Comparison of ENCODE assay signal across 8 cellular contexts in the genomic region with DNA sequence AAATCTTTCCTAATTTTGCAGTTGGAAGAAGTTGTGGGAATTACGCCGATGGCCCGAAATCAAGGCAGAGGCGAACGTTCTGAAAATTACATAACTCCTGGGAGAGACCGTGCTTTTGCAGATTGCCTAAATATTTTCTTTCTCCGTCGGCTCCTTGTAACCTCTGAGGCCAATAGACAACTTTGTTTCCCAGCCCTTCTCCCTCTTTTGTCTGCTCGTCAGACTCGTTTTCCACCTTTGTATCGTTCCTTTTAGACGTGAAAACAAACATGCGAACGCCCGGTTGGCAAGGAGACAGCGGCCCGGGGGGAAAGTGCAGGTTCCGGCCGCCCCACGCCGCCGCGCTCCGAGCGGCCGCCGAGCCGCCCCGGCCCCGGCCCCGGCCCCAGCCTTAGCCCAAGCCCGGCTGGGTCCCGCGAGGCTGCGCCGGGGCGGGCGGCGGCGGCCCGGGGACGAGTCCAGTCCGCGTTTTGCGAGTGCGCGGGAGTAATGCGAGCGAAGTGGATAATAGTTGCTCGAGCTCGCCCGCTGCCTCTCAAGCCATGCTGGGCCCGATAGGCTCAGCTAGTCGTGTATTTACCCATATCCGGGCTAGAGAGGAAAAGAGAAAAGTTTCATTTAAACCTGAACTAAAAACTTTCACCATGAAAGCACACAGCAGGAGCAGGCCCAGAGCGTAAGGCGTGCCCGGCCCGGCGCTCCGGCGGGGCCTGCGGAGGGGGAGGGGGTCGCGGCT. TPM values are rescaled to one million over a fixed set of nuclear protein-coding genes. Genes with fewer than 3 reads are reported as not detected.
A peak's percentile ranks its signal among the peaks of the same experiment; 100 is the strongest.
DNase-seq lines count a peak whose midpoint lies in the region; ATAC-seq and TF ChIP-seq lines count a peak whose summit lies in the region.

A gene (plus strand): TSS at position 538 of the 736 bp plus-strand sequence. CDS start 303 bp downstream, outside the sequence.

- ATAC-seq in GM19397 (IDR thresholded peaks at IDR 0.05; ENCODE audit: unreplicated experiment): peak; percentile 48
- peak; percentile 46 for ATAC-seq in HG03571 (IDR thresholded peaks at IDR 0.05; ENCODE audit: unreplicated experiment)

- peak within 1 kb of the TSS; percentile 81 for H3K27ac ChIP-seq in CD8-positive, alpha-beta memory T cell (ENCODE audit: low read depth, low read length)
- H3K27ac ChIP-seq in OCI-LY7 (ENCODE audit: low read depth, low read length, poor library complexity, severe bottlenecking): peak within 1 kb of the TSS; percentile 97
- H3K27ac ChIP-seq in muscle layer of colon (ENCODE audit: low read depth, low read length): peak within 1 kb of the TSS; percentile 90

- no TSS peak for BruUV-seq in OCI-LY7 (replicated peaks; lab: Mats Ljungman, UMichigan)

- peak within 1 kb of the TSS; percentile 85 for H3K4me2 ChIP-seq in OCI-LY7 (ENCODE audit: low read length)

- H3K36me3 ChIP-seq in CD8-positive, alpha-beta memory T cell (ENCODE audit: insufficient read depth, low read length): no peaks in the 10 kb centered on the region
- H3K36me3 ChIP-seq in OCI-LY7 (ENCODE audit: insufficient read depth, low read length): peaks cover 4% of the 10 kb centered on the region; the same call in 1 of the 2 replicates
- no peaks in the 10 kb centered on the region for H3K36me3 ChIP-seq in muscle layer of colon (ENCODE audit: insufficient read depth, low read length)

- peak within 1 kb of the TSS; percentile 61 for H3K4me3 ChIP-seq in CD8-positive, alpha-beta memory T cell (ENCODE audit: low read length)
- H3K4me3 ChIP-seq in OCI-LY7 (ENCODE audit: low read depth, low read length, poor library complexity, severe bottlenecking): peak within 1 kb of the TSS; percentile 80
- H3K4me3 ChIP-seq in epithelial cell of proximal tubule (ENCODE audit: low read depth, low read length): peak within 1 kb of the TSS; percentile 74
- H3K4me3 ChIP-seq in muscle layer of colon (ENCODE audit: low read depth in 1 of 2, low read length in 2 of 2): peak within 1 kb of the TSS; percentile 58 to 83

- CTCF ChIA-PET in CD8-positive, alpha-beta memory T cell (lab: Charles Lee): interaction anchor here (0.8 to 1.0 kb wide), 3 partner anchors 33 to 212 kb away, joined by 3 to 6 read pairs (median 4); no protein-coding TSS in a partner anchor
- CTCF ChIA-PET in OCI-LY7 (lab: Charles Lee; ENCODE audit: unreplicated experiment): no interaction called here

- H4K20me1 ChIP-seq in OCI-LY7 (ENCODE audit: insufficient read depth, low read length): peaks cover 16% of the 10 kb centered on the region

- H3K9ac ChIP-seq in muscle layer of colon (ENCODE audit: low read length): peak within 1 kb of the TSS; percentile 67

- no peak for TF ChIP-seq CTCF in OCI-LY7 (conservative IDR thresholded peaks at IDR 0.05; ENCODE audit: low read length)
- no peak for TF ChIP-seq CTCF in epithelial cell of proximal tubule (conservative IDR thresholded peaks at IDR 0.05; ENCODE audit: low read depth, low read length)

- H3K79me2 ChIP-seq in OCI-LY7 (ENCODE audit: insufficient read depth, low read depth, low read length): peaks cover 41% of the 10 kb centered on the region

- DNase-seq in CD8-positive, alpha-beta memory T cell: peak; percentile 75 to 90 (median 85)
- DNase-seq in OCI-LY7 (ENCODE audit: low spot score): peak; percentile 94
- peak; percentile 65 for DNase-seq in activated T-cell treated with anti-CD3 and anti-CD28 coated beads for 4 hours
- no peak for DNase-seq in epithelial cell of proximal tubule (ENCODE audit: low read depth)
- peak; percentile 48 to 61 for DNase-seq in stimulated activated CD8-positive, alpha-beta memory T cell treated with anti-CD3 and anti-CD28 coated beads, Interleukin-7, amount 100 ng/mL, for 1 hour (ENCODE audit: low read depth in 2 of 2)

- H3K27ac Mint-ChIP-seq in CD8-positive, alpha-beta memory T cell: peak within 1 kb of the TSS; percentile 95 to 99 (median 98)

- no peaks in the 10 kb centered on the region for H3K27me3 Mint-ChIP-seq in CD8-positive, alpha-beta memory T cell

- no peaks in the 10 kb centered on the region for H3K9me2 ChIP-seq in OCI-LY7 (ENCODE audit: insufficient read depth, low read length)

- H3K4me1 Mint-ChIP-seq in CD8-positive, alpha-beta memory T cell: peaks cover 30 to 44% (median 34%) of the 10 kb centered on the region in 3 donors

- intact Hi-C loops in OCI-LY7 (cut with micrococcal nuclease; ENCODE audit: unreplicated experiment): loop anchor here (1.0 to 5.0 kb wide), 7 partner anchors 22 to 495 kb away; no protein-coding TSS in a partner anchor

- no peaks in the 10 kb centered on the region for H3K9me3 Mint-ChIP-seq in CD8-positive, alpha-beta memory T cell

- peak within 1 kb of the TSS; percentile 88 to 99 (median 98) for H3K4me3 Mint-ChIP-seq in CD8-positive, alpha-beta memory T cell

- no peaks in the 10 kb centered on the region for H3K27me3 ChIP-seq in CD8-positive, alpha-beta memory T cell (ENCODE audit: insufficient read depth, low read length, poor library complexity, severe bottlenecking)
- H3K27me3 ChIP-seq in muscle layer of colon (ENCODE audit: control insufficient read depth in 1 of 2, insufficient read depth in 2 of 2, low read length in 2 of 2): no peaks in the 10 kb centered on the region

- H3K36me3 Mint-ChIP-seq in CD8-positive, alpha-beta memory T cell: peaks cover 0 to 13% (median 0%) of the 10 kb centered on the region in 3 donors

- H2AFZ ChIP-seq in OCI-LY7 (ENCODE audit: low read length): peak within 1 kb of the TSS; percentile 38; the same call in 1 of the 2 replicates

- peaks cover 14% of the 10 kb centered on the region for H3K4me1 ChIP-seq in CD8-positive, alpha-beta memory T cell (ENCODE audit: insufficient read depth, low read length)
- H3K4me1 ChIP-seq in OCI-LY7 (ENCODE audit: insufficient read depth, low read length, poor library complexity, severe bottlenecking) (peaks cover 36% of the 10 kb centered on the region), muscle layer of colon (ENCODE audit: insufficient read depth, low read length) (peaks cover 11% of the 10 kb centered on the region)

- no peaks in the 10 kb centered on the region for H3K9me3 ChIP-seq in CD8-positive, alpha-beta memory T cell (ENCODE audit: low read length)
- H3K9me3 ChIP-seq in OCI-LY7 (ENCODE audit: low read length) (no peaks in the 10 kb centered on the region), muscle layer of colon (ENCODE audit: low read length) (no peaks in the 10 kb centered on the region)

- POLR2A ChIA-PET in CD8-positive, alpha-beta memory T cell (lab: Charles Lee): interaction anchor here (0.5 to 5.5 kb wide), 7 partner anchors 9 to 278 kb away, joined by 4 to 66 read pairs (median 5); no protein-coding TSS in a partner anchor
- POLR2A ChIA-PET in OCI-LY7 (lab: Charles Lee): interaction anchor here (0.5 to 2.7 kb wide), 12 partner anchors 10 to 361 kb away, joined by 3 to 21 read pairs (median 3); no protein-coding TSS in a partner anchor

RNA-seq across cellular contexts. Expression of the gene that starts here (rescaled TPM):
- 10 to 100 TPM; 53.0 to 57.9 TPM for total RNA-seq in CD8-positive, alpha-beta memory T cell
- 19.1 TPM for polyA plus RNA-seq in CD8-positive, alpha-beta memory T cell
- total RNA-seq in OCI-LY7 (2014; rRNA removed; shearing (Covaris generic)): 71.8 and 90.1 TPM in 2 replicates
- total RNA-seq in OCI-LY7 (2022) (164 and 170 TPM in 2 replicates), epithelial cell of proximal tubule (17.3 and 18.5 TPM in 2 replicates)
